8 cellular contexts compared by ENCODE assay signal in genomic region chr13:41652735-41653361, GRCh38.
DNase-seq lines count a peak whose midpoint lies in the region; ATAC-seq and TF ChIP-seq lines count a peak whose summit lies in the region.

No MANE protein-coding gene starts in this region.

- no peaks in the 10 kb centered on the region for H3K36me3 ChIP-seq in Karpas-422 (ENCODE audit: insufficient read depth, low read length)
- H3K36me3 ChIP-seq in psoas muscle (ENCODE audit: insufficient read depth in 1 of 2, low read depth in 1 of 2) = no peaks in the 10 kb centered on the region

- no peaks in the 10 kb centered on the region for H4K20me1 ChIP-seq in Karpas-422 (ENCODE audit: insufficient read depth, low read depth, low read length)

- intact Hi-C loops in psoas muscle (cut with DNase I) = loop anchor here (5.0 to 10.0 kb wide), 3 partner anchors 196 to 301 kb away; partner anchors contain the start of gene RGCC (in 1 of the 2)

- H3K79me2 ChIP-seq in Karpas-422 (ENCODE audit: low read length) = no peaks in the 10 kb centered on the region

- H2AFZ ChIP-seq in Karpas-422 (ENCODE audit: low read length) = 0 out of 2 replicates have a peak overlapping the region, but pooled peaks have one; percentile 50

- H3K9ac ChIP-seq in Karpas-422 (ENCODE audit: low read length) = no peak overlapping the region

- ATAC-seq in psoas muscle = peak in 1 of 4 donors; percentile 66
- ATAC-seq in GM21390 (IDR thresholded peaks at IDR 0.05; ENCODE audit: unreplicated experiment) = no peak

- H3K4me3 ChIP-seq in Karpas-422 (ENCODE audit: low read length) (no peak overlapping the region), psoas muscle (no peak overlapping the region)

- H3K27ac ChIP-seq in Karpas-422 (ENCODE audit: low read length) (peak overlapping the region; percentile 66), psoas muscle (no peak overlapping the region)

- WGBS in psoas muscle, 3 donors = 57 to 58% (median 57%) methylated on average over 4 of the region's 4 CpGs

- H3K4me1 ChIP-seq in Karpas-422 (ENCODE audit: low read length) (peaks cover 44% of the 10 kb centered on the region), psoas muscle (no peaks in the 10 kb centered on the region)

- H3K9me3 ChIP-seq in Karpas-422 (ENCODE audit: low read length) (no peaks in the 10 kb centered on the region), psoas muscle (no peaks in the 10 kb centered on the region)

- peak overlapping the region; percentile 13 for H3K4me2 ChIP-seq in Karpas-422 (ENCODE audit: low read depth, low read length, poor library complexity, severe bottlenecking)

- peak; percentile 54 for TF ChIP-seq CTCF in psoas muscle (IDR thresholded peaks at IDR 0.05)

- H3K27me3 ChIP-seq in Karpas-422 (ENCODE audit: low read length) (no peaks in the 10 kb centered on the region), psoas muscle (ENCODE audit: insufficient read depth in 3 of 3, low read length in 2 of 3) (no peaks in the 10 kb centered on the region)

- DNase-seq in NCI-H345 (lab: John Stamatoyannopoulos, UW) (peak; percentile 5), NCI-H345 treated with DMSO at 0.1 percent for 48 hours (lab: John Stamatoyannopoulos, UW; ENCODE audit: unreplicated experiment) (no peak), Karpas-422 (peak; percentile 66), fibroblast of the conjunctiva (ENCODE audit: low read depth) (peak; percentile 54), psoas muscle (no peak), NCI-H1048 (lab: John Stamatoyannopoulos, UW) (no peak)
- DNase-seq in activated CD4-positive, alpha-beta T cell treated with anti-CD3 and anti-CD28 coated beads for 48 hours = peak; percentile 38

- no peaks in the 10 kb centered on the region for H3K9me2 ChIP-seq in Karpas-422 (replicated peaks; ENCODE audit: insufficient read depth, low read length)

Comparison
In these comparisons a context has a peak if more than half of its experiments do, and no peak if none do; other contexts are left out.
1. DNase-seq: peak in NCI-H345 (single experiment), Karpas-422 (single experiment), activated CD4-positive, alpha-beta T cell treated with anti-CD3 and anti-CD28 coated beads for 48 hours (single experiment) and fibroblast of the conjunctiva (single experiment); none in NCI-H345 treated with DMSO at 0.1 percent for 48 hours (single experiment), psoas muscle (0 of 2) and NCI-H1048 (single experiment).